In the genomic region with DNA sequence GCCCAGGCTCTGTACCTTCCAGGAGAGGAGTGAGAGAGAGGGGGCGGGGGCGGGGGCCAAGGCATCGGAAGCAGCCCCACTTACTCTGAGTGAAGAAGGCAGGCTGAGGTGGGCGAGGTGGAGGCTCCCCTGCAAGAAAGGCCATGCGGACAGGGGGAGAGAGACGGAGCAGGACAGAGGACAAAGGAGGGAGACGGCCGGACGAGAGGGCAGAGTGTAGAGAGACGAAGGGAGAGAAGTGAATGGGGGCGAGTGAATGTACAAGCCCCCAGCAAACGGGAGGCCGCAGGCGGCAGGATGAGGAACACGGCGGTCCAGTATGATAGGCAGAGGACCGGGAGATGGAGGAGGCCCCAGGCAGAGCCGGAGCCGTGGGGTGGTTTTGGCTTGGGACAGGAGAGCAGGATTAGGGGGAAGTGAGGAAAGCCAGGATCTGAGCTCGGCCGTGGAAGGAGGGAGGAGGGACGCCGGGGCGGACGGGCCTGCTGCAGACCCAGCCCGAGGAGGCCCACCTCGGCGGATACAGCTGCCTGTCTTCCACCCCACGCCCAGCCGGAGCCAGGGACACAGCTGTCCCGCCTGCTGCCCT, we compare ENCODE assay signal across 1 cellular context.
TF ChIP-seq lines count a peak whose summit lies in the region.

No MANE protein-coding gene starts in this region.

TF ChIP-seq in HEK293, 187 proteins besides CTCF, POLR2A, EP300 and RAD21 (continued from another document):
- TF ChIP-seq, protein P1, sequence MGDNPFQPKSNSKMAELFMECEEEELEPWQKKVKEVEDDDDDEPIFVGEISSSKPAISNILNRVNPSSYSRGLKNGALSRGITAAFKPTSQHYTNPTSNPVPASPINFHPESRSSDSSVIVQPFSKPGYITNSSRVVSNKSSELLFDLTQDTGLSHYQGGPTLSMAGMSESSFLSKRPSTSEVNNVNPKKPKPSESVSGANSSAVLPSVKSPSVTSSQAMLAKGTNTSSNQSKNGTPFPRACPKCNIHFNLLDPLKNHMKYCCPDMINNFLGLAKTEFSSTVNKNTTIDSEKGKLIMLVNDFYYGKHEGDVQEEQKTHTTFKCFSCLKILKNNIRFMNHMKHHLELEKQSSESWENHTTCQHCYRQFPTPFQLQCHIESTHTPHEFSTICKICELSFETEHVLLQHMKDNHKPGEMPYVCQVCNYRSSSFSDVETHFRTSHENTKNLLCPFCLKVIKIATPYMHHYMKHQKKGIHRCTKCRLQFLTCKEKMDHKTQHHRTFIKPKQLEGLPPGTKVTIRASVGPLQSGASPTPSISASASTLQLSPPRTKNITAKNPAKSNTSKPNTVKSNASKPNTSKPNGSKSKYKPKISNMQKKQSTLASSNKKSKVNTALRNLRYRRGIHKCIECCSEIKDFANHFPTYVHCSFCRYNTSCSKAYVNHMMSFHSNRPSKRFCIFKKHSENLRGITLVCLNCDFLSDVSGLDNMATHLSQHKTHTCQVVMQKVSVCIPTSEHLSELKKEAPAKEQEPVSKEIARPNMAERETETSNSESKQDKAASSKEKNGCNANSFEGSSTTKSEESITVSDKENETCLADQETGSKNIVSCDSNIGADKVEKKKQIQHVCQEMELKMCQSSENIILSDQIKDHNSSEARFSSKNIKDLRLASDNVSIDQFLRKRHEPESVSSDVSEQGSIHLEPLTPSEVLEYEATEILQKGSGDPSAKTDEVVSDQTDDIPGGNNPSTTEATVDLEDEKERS (tag by site-specific recombination; IDR thresholded peaks at IDR 0.05) = no peak
- TF ChIP-seq ZNF311 (tag by site-specific recombination; IDR thresholded peaks at IDR 0.05; ENCODE audit: borderline replicate concordance) (no peak), HOXC10 (CRISPR knock-in tag; IDR thresholded peaks at IDR 0.05) (no peak), ZSCAN16 (tag by site-specific recombination; IDR thresholded peaks at IDR 0.05) (no peak), ZNF473 (tag by site-specific recombination; IDR thresholded peaks at IDR 0.05) (no peak), GFI1B (tag by site-specific recombination; IDR thresholded peaks at IDR 0.05) (no peak), ZFHX2 (tag by site-specific recombination; conservative IDR thresholded peaks at IDR 0.05) (peak; percentile 70), ZBTB17 (tag by site-specific recombination; IDR thresholded peaks at IDR 0.05) (no peak), GLIS2 (tag by site-specific recombination; IDR thresholded peaks at IDR 0.05) (no peak), GLI2 (tag by site-specific recombination; IDR thresholded peaks at IDR 0.05; ENCODE audit: borderline replicate concordance, low read depth) (no peak)
